In genomic region chr9:84694248-84694647, GRCh38 we compare ENCODE assay signal across 13 cellular contexts. TPM values are rescaled to one million over a fixed set of nuclear protein-coding genes. Genes with fewer than 3 reads are reported as not detected.
DNase-seq lines count a peak whose midpoint lies in the region; ATAC-seq, FAIRE-seq and TF ChIP-seq lines count a peak whose summit lies in the region.
"Had no signal": no experiment of that assay in that cellular context is flagged by ENCODE, and none has a peak within 500 bp of the region (broad histone marks: within the 10 kb centered on the region; RNA-seq: fewer than 3 reads in every experiment).

No MANE protein-coding gene starts in this region.

- no peak for TF ChIP-seq POLR2A in GM12891 (IDR thresholded peaks at IDR 0.05; ENCODE audit: low read depth, low read length)

- FAIRE-seq in GM12891 (lab: Jason Lieb, UNC), result peak; percentile 16
- FAIRE-seq: endothelial cell of umbilical vein had no signal

- H3K27ac Mint-ChIP-seq in activated naive CD4-positive, alpha-beta T cell treated with anti-CD3 and anti-CD28 coated beads, Interleukin-2, amount 50 U/mL, for 72 hours, result no peak overlapping the region

- peak; percentile 81 for ATAC-seq in GM19397 (IDR thresholded peaks at IDR 0.05; ENCODE audit: unreplicated experiment)
- ATAC-seq in HG02798 (IDR thresholded peaks at IDR 0.05; ENCODE audit: poor library complexity, unreplicated experiment), result peak; percentile 79
- ATAC-seq in HG03575 (IDR thresholded peaks at IDR 0.05; ENCODE audit: extremely low read depth, insufficient number of reproducible peaks, low FRiP score, unreplicated experiment), result peak; percentile 52
- no peak for ATAC-seq in activated naive CD4-positive, alpha-beta T cell treated with anti-CD3 and anti-CD28 coated beads, Interleukin-2, amount 50 U/mL, for 72 hours

- DNase-seq in GM12891 (ENCODE audit: insufficient read length, low spot score) (no peak), ureter (ENCODE audit: low spot score) (no peak), germinal center (ENCODE audit: low spot score) (no peak), NOMO-1 treated with dmso at 0.1 percent for 144 hours (lab: John Stamatoyannopoulos, UW; ENCODE audit: unreplicated experiment) (no peak)
- no peak for DNase-seq in activated naive CD4-positive, alpha-beta T cell treated with anti-CD3 and anti-CD28 coated beads, Interleukin-2, amount 50 U/mL, for 72 hours (ENCODE audit: low spot score in 2 of 2)
- DNase-seq: AML-193; NCI-H2029; stimulated activated CD4-positive, alpha-beta T cell treated with anti-CD3 and anti-CD28 coated beads, Interleukin-1b, Interleukin-23, amount 100 ng/mL, for 48 hours had no signal

- no peaks in the 10 kb centered on the region for H3K9me3 Mint-ChIP-seq in activated naive CD4-positive, alpha-beta T cell treated with anti-CD3 and anti-CD28 coated beads, Interleukin-2, amount 50 U/mL, for 72 hours

- no peaks in the 10 kb centered on the region for H3K36me3 Mint-ChIP-seq in activated naive CD4-positive, alpha-beta T cell treated with anti-CD3 and anti-CD28 coated beads, Interleukin-2, amount 50 U/mL, for 72 hours

TF ChIP-seq in GM12891, 5 proteins besides CTCF, POLR2A, EP300 and RAD21:
- TF ChIP-seq SPI1 (IDR thresholded peaks at IDR 0.05; ENCODE audit: low read depth, low read length) (no peak), POLR2AphosphoS5 (IDR thresholded peaks at IDR 0.05; ENCODE audit: low read depth, low read length) (no peak), PAX5 (IDR thresholded peaks at IDR 0.05; ENCODE audit: insufficient read depth, low read length, severe bottlenecking) (no peak), POU2F2 (IDR thresholded peaks at IDR 0.05; ENCODE audit: low read depth, low read length) (no peak), TAF1 (IDR thresholded peaks at IDR 0.05; ENCODE audit: low read depth, low read length) (no peak)

RNA-seq across cellular contexts. Expression of gene NTRK2, which starts 24.7 kb away (rescaled TPM):
- polyA plus RNA-seq in GM12891 (2012; ENCODE audit: low read depth, missing spikeins), result 0.67 TPM
- total RNA-seq in ureter, result 3.0 TPM
- total RNA-seq in activated naive CD4-positive, alpha-beta T cell treated with anti-CD3 and anti-CD28 coated beads, Interleukin-2, amount 50 U/mL, for 72 hours, result under 1 TPM; 0.16 to 0.21 TPM
- total RNA-seq: G401 had no signal

Comparison
In these comparisons a context has a peak if more than half of its experiments do, and no peak if none do; other contexts are left out.
1. ATAC-seq: peak in GM19397 (single experiment), HG02798 (single experiment) and HG03575 (single experiment); none in activated naive CD4-positive, alpha-beta T cell treated with anti-CD3 and anti-CD28 coated beads, Interleukin-2, amount 50 U/mL, for 72 hours (0 of 2).